In the genomic region with DNA sequence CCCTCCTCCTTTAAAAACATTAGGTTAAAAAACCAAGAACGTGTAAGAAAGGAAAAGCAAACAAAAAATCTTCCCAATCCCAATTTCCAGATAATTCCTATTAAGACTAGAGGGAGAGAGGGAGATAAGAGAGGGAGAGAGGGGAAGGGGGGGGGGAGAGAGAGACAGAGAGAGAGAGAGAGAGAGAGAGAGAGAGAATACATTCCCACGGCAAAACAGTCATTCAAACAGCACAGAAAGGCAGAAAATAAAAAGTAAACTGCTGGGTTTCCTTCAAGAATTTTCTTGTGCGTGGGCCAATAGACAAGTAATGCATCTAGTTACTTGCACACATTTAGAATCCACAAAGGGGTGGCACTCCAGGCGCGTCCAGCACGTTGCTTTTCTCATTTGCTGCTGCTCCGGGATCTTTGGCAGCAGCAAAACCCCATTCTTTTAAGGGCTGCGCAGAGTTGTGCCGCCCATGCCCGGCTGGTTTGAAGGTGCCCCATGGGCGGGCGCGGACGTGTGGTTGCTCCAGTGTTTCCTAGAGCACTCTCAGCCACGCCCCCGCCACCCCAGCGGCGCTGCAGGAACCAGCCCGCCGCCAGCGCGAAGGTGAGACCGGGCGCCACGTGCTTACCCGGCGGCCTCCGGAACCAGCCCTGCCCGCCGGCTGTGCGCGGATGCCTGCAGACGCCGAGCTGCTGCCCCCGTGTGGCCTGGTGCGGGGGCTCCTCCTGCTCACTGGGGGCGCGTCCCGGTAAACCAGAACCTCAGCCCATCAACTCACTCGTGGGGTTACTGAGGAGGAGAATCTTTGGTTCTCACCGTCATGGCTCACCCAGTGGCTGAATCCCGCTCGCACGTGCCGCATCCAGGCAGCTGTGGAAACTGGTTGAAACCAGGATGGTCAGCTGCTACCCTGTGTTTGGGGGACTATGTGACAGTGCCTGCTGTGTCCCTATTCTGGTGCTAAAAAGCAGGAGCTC, we compare ENCODE assay signal across 1 cellular context.
A peak's percentile ranks its signal among the peaks of the same experiment; 100 is the strongest.
TF ChIP-seq lines count a peak whose summit lies in the region.

No MANE protein-coding gene starts in this region.

TF ChIP-seq in K562, 482 proteins besides CTCF, POLR2A, EP300 and RAD21 (continued from another document and continues in another):
- TF ChIP-seq, protein P1, sequence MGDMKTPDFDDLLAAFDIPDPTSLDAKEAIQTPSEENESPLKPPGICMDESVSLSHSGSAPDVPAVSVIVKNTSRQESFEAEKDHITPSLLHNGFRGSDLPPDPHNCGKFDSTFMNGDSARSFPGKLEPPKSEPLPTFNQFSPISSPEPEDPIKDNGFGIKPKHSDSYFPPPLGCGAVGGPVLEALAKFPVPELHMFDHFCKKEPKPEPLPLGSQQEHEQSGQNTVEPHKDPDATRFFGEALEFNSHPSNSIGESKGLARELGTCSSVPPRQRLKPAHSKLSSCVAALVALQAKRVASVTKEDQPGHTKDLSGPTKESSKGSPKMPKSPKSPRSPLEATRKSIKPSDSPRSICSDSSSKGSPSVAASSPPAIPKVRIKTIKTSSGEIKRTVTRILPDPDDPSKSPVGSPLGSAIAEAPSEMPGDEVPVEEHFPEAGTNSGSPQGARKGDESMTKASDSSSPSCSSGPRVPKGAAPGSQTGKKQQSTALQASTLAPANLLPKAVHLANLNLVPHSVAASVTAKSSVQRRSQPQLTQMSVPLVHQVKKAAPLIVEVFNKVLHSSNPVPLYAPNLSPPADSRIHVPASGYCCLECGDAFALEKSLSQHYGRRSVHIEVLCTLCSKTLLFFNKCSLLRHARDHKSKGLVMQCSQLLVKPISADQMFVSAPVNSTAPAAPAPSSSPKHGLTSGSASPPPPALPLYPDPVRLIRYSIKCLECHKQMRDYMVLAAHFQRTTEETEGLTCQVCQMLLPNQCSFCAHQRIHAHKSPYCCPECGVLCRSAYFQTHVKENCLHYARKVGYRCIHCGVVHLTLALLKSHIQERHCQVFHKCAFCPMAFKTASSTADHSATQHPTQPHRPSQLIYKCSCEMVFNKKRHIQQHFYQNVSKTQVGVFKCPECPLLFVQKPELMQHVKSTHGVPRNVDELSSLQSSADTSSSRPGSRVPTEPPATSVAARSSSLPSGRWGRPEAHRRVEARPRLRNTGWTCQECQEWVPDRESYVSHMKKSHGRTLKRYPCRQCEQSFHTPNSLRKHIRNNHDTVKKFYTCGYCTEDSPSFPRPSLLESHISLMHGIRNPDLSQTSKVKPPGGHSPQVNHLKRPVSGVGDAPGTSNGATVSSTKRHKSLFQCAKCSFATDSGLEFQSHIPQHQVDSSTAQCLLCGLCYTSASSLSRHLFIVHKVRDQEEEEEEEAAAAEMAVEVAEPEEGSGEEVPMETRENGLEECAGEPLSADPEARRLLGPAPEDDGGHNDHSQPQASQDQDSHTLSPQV (IDR thresholded peaks at IDR 0.05), result peak; percentile 50; the same call in 1 of the 2 replicates
- TF ChIP-seq CBX2 (IDR thresholded peaks at IDR 0.05; ENCODE audit: insufficient read depth, low read length, poor library complexity, severe bottlenecking), result no peak
- TF ChIP-seq, protein P2, sequence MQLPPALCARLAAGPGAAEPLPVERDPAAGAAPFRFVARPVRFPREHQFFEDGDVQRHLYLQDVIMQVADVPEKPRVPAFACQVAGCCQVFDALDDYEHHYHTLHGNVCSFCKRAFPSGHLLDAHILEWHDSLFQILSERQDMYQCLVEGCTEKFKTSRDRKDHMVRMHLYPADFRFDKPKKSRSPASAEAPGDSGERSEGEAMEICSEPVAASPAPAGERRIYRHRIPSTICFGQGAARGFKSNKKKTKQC (CRISPR knock-in tag; IDR thresholded peaks at IDR 0.05), result peak; percentile 91
- TF ChIP-seq ZNF274 (IDR thresholded peaks at IDR 0.05; ENCODE audit: borderline replicate concordance, low read depth, low read length), result no peak
- peak; percentile 34; the same call in 1 of the 2 replicates for TF ChIP-seq POLR2G (IDR thresholded peaks at IDR 0.05; ENCODE audit: low read depth, low read length)
- TF ChIP-seq HNRNPL (IDR thresholded peaks at IDR 0.05; ENCODE audit: low read depth, low read length), result peak; percentile 94
- TF ChIP-seq, protein P3, sequence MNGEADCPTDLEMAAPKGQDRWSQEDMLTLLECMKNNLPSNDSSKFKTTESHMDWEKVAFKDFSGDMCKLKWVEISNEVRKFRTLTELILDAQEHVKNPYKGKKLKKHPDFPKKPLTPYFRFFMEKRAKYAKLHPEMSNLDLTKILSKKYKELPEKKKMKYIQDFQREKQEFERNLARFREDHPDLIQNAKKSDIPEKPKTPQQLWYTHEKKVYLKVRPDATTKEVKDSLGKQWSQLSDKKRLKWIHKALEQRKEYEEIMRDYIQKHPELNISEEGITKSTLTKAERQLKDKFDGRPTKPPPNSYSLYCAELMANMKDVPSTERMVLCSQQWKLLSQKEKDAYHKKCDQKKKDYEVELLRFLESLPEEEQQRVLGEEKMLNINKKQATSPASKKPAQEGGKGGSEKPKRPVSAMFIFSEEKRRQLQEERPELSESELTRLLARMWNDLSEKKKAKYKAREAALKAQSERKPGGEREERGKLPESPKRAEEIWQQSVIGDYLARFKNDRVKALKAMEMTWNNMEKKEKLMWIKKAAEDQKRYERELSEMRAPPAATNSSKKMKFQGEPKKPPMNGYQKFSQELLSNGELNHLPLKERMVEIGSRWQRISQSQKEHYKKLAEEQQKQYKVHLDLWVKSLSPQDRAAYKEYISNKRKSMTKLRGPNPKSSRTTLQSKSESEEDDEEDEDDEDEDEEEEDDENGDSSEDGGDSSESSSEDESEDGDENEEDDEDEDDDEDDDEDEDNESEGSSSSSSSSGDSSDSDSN (IDR thresholded peaks at IDR 0.05; ENCODE audit: borderline replicate concordance in 1 of 2, low read depth in 2 of 2, low read length in 2 of 2), result 0 out of 4 replicates have a peak, but pooled peaks of 1 of the 2 experiments have one; percentile 44
- TF ChIP-seq, protein P4, sequence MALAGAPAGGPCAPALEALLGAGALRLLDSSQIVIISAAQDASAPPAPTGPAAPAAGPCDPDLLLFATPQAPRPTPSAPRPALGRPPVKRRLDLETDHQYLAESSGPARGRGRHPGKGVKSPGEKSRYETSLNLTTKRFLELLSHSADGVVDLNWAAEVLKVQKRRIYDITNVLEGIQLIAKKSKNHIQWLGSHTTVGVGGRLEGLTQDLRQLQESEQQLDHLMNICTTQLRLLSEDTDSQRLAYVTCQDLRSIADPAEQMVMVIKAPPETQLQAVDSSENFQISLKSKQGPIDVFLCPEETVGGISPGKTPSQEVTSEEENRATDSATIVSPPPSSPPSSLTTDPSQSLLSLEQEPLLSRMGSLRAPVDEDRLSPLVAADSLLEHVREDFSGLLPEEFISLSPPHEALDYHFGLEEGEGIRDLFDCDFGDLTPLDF (CRISPR knock-in tag; IDR thresholded peaks at IDR 0.05), result peak; percentile 73; the same call in 1 of the 2 replicates
- TF ChIP-seq, protein P5, sequence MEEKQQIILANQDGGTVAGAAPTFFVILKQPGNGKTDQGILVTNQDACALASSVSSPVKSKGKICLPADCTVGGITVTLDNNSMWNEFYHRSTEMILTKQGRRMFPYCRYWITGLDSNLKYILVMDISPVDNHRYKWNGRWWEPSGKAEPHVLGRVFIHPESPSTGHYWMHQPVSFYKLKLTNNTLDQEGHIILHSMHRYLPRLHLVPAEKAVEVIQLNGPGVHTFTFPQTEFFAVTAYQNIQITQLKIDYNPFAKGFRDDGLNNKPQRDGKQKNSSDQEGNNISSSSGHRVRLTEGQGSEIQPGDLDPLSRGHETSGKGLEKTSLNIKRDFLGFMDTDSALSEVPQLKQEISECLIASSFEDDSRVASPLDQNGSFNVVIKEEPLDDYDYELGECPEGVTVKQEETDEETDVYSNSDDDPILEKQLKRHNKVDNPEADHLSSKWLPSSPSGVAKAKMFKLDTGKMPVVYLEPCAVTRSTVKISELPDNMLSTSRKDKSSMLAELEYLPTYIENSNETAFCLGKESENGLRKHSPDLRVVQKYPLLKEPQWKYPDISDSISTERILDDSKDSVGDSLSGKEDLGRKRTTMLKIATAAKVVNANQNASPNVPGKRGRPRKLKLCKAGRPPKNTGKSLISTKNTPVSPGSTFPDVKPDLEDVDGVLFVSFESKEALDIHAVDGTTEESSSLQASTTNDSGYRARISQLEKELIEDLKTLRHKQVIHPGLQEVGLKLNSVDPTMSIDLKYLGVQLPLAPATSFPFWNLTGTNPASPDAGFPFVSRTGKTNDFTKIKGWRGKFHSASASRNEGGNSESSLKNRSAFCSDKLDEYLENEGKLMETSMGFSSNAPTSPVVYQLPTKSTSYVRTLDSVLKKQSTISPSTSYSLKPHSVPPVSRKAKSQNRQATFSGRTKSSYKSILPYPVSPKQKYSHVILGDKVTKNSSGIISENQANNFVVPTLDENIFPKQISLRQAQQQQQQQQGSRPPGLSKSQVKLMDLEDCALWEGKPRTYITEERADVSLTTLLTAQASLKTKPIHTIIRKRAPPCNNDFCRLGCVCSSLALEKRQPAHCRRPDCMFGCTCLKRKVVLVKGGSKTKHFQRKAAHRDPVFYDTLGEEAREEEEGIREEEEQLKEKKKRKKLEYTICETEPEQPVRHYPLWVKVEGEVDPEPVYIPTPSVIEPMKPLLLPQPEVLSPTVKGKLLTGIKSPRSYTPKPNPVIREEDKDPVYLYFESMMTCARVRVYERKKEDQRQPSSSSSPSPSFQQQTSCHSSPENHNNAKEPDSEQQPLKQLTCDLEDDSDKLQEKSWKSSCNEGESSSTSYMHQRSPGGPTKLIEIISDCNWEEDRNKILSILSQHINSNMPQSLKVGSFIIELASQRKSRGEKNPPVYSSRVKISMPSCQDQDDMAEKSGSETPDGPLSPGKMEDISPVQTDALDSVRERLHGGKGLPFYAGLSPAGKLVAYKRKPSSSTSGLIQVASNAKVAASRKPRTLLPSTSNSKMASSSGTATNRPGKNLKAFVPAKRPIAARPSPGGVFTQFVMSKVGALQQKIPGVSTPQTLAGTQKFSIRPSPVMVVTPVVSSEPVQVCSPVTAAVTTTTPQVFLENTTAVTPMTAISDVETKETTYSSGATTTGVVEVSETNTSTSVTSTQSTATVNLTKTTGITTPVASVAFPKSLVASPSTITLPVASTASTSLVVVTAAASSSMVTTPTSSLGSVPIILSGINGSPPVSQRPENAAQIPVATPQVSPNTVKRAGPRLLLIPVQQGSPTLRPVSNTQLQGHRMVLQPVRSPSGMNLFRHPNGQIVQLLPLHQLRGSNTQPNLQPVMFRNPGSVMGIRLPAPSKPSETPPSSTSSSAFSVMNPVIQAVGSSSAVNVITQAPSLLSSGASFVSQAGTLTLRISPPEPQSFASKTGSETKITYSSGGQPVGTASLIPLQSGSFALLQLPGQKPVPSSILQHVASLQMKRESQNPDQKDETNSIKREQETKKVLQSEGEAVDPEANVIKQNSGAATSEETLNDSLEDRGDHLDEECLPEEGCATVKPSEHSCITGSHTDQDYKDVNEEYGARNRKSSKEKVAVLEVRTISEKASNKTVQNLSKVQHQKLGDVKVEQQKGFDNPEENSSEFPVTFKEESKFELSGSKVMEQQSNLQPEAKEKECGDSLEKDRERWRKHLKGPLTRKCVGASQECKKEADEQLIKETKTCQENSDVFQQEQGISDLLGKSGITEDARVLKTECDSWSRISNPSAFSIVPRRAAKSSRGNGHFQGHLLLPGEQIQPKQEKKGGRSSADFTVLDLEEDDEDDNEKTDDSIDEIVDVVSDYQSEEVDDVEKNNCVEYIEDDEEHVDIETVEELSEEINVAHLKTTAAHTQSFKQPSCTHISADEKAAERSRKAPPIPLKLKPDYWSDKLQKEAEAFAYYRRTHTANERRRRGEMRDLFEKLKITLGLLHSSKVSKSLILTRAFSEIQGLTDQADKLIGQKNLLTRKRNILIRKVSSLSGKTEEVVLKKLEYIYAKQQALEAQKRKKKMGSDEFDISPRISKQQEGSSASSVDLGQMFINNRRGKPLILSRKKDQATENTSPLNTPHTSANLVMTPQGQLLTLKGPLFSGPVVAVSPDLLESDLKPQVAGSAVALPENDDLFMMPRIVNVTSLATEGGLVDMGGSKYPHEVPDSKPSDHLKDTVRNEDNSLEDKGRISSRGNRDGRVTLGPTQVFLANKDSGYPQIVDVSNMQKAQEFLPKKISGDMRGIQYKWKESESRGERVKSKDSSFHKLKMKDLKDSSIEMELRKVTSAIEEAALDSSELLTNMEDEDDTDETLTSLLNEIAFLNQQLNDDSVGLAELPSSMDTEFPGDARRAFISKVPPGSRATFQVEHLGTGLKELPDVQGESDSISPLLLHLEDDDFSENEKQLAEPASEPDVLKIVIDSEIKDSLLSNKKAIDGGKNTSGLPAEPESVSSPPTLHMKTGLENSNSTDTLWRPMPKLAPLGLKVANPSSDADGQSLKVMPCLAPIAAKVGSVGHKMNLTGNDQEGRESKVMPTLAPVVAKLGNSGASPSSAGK (IDR thresholded peaks at IDR 0.05), result peak; percentile 99
- TF ChIP-seq, protein P6, sequence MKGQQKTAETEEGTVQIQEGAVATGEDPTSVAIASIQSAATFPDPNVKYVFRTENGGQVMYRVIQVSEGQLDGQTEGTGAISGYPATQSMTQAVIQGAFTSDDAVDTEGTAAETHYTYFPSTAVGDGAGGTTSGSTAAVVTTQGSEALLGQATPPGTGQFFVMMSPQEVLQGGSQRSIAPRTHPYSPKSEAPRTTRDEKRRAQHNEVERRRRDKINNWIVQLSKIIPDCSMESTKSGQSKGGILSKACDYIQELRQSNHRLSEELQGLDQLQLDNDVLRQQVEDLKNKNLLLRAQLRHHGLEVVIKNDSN (CRISPR knock-in tag; IDR thresholded peaks at IDR 0.05), result peak; percentile 66
- TF ChIP-seq, protein P7, sequence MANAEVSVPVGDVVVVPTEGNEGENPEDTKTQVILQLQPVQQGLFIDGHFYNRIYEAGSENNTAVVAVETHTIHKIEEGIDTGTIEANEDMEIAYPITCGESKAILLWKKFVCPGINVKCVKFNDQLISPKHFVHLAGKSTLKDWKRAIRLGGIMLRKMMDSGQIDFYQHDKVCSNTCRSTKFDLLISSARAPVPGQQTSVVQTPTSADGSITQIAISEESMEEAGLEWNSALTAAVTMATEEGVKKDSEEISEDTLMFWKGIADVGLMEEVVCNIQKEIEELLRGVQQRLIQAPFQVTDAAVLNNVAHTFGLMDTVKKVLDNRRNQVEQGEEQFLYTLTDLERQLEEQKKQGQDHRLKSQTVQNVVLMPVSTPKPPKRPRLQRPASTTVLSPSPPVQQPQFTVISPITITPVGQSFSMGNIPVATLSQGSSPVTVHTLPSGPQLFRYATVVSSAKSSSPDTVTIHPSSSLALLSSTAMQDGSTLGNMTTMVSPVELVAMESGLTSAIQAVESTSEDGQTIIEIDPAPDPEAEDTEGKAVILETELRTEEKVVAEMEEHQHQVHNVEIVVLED (CRISPR knock-in tag; IDR thresholded peaks at IDR 0.05), result peak; percentile 35
- TF ChIP-seq, protein P8, sequence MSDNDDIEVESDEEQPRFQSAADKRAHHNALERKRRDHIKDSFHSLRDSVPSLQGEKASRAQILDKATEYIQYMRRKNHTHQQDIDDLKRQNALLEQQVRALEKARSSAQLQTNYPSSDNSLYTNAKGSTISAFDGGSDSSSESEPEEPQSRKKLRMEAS (CRISPR knock-in tag; IDR thresholded peaks at IDR 0.05), result peak; percentile 97
- TF ChIP-seq, protein P9, sequence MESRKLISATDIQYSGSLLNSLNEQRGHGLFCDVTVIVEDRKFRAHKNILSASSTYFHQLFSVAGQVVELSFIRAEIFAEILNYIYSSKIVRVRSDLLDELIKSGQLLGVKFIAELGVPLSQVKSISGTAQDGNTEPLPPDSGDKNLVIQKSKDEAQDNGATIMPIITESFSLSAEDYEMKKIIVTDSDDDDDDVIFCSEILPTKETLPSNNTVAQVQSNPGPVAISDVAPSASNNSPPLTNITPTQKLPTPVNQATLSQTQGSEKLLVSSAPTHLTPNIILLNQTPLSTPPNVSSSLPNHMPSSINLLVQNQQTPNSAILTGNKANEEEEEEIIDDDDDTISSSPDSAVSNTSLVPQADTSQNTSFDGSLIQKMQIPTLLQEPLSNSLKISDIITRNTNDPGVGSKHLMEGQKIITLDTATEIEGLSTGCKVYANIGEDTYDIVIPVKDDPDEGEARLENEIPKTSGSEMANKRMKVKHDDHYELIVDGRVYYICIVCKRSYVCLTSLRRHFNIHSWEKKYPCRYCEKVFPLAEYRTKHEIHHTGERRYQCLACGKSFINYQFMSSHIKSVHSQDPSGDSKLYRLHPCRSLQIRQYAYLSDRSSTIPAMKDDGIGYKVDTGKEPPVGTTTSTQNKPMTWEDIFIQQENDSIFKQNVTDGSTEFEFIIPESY (CRISPR knock-in tag; IDR thresholded peaks at IDR 0.05), result 0 out of 2 replicates have a peak, but pooled peaks have one; percentile 53
